In the genomic region with DNA sequence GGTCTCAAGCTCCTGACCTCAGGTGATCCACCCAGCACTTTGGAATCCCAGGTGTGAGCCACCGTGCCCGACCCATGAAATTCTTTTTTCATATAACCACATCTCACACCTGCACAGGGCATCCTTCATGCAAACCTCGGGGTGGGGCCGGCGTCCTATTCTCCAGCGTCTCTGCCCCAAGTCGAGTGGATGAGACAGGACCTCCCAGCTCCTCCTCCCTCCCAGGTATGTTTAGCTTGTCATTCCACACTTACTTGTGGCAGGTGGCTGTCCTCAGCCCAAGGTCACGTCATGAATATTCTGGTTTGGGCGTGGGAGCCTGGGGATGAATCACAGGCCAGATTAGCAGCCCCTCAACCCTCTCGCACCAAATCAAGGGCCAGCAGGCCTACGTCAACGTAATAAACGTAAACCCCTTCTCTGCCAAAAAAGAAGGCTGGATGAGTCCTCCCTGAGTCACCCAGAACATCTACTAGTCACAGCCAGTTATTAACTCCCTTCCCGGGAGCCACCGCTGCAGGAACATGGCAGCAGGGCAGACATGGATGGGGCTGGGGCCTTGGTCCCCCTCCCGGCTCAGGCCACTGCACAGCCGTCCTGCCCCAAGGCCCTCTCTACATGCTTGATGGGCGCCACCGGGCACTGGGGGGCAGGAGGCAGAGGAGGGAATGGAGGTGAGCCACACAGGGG, we compare ENCODE assay signal across 2 cellular contexts.
TF ChIP-seq lines count a peak whose summit lies in the region.

No MANE protein-coding gene starts in this region.

TF ChIP-seq in HepG2, 621 proteins besides CTCF, POLR2A, EP300 and RAD21 (continued from another document):
- TF ChIP-seq, protein P1, sequence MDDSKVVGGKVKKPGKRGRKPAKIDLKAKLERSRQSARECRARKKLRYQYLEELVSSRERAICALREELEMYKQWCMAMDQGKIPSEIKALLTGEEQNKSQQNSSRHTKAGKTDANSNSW (CRISPR knock-in tag; IDR thresholded peaks at IDR 0.05; ENCODE audit: borderline replicate concordance), result no peak
- 0 out of 2 replicates have a peak, but pooled peaks have one; percentile 45 for TF ChIP-seq HES4 (CRISPR knock-in tag; IDR thresholded peaks at IDR 0.05; ENCODE audit: borderline replicate concordance)
- TF ChIP-seq, protein P2, sequence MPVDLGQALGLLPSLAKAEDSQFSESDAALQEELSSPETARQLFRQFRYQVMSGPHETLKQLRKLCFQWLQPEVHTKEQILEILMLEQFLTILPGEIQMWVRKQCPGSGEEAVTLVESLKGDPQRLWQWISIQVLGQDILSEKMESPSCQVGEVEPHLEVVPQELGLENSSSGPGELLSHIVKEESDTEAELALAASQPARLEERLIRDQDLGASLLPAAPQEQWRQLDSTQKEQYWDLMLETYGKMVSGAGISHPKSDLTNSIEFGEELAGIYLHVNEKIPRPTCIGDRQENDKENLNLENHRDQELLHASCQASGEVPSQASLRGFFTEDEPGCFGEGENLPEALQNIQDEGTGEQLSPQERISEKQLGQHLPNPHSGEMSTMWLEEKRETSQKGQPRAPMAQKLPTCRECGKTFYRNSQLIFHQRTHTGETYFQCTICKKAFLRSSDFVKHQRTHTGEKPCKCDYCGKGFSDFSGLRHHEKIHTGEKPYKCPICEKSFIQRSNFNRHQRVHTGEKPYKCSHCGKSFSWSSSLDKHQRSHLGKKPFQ (CRISPR knock-in tag; IDR thresholded peaks at IDR 0.05; ENCODE audit: insufficient replicate concordance), result no peak

TF ChIP-seq in SK-N-SH, 30 proteins besides CTCF, POLR2A, EP300 and RAD21 (continued from another document):
- TF ChIP-seq, protein P3, sequence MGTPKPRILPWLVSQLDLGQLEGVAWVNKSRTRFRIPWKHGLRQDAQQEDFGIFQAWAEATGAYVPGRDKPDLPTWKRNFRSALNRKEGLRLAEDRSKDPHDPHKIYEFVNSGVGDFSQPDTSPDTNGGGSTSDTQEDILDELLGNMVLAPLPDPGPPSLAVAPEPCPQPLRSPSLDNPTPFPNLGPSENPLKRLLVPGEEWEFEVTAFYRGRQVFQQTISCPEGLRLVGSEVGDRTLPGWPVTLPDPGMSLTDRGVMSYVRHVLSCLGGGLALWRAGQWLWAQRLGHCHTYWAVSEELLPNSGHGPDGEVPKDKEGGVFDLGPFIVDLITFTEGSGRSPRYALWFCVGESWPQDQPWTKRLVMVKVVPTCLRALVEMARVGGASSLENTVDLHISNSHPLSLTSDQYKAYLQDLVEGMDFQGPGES (IDR thresholded peaks at IDR 0.05; ENCODE audit: low read depth, low read length), result no peak
- no peak for TF ChIP-seq NFIC (IDR thresholded peaks at IDR 0.05; ENCODE audit: borderline replicate concordance)
- no peak for TF ChIP-seq CHD2 (IDR thresholded peaks at IDR 0.05; ENCODE audit: low read length, partially characterized antibody)
- TF ChIP-seq, protein P4, sequence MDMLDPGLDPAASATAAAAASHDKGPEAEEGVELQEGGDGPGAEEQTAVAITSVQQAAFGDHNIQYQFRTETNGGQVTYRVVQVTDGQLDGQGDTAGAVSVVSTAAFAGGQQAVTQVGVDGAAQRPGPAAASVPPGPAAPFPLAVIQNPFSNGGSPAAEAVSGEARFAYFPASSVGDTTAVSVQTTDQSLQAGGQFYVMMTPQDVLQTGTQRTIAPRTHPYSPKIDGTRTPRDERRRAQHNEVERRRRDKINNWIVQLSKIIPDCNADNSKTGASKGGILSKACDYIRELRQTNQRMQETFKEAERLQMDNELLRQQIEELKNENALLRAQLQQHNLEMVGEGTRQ (IDR thresholded peaks at IDR 0.05; ENCODE audit: borderline replicate concordance, low read depth, low read length), result no peak
- no peak for TF ChIP-seq ELF1 (IDR thresholded peaks at IDR 0.05)
- TF ChIP-seq, protein P5, sequence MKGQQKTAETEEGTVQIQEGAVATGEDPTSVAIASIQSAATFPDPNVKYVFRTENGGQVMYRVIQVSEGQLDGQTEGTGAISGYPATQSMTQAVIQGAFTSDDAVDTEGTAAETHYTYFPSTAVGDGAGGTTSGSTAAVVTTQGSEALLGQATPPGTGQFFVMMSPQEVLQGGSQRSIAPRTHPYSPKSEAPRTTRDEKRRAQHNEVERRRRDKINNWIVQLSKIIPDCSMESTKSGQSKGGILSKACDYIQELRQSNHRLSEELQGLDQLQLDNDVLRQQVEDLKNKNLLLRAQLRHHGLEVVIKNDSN (IDR thresholded peaks at IDR 0.05; ENCODE audit: borderline replicate concordance, low read depth), result no peak
- TF ChIP-seq, protein P6, sequence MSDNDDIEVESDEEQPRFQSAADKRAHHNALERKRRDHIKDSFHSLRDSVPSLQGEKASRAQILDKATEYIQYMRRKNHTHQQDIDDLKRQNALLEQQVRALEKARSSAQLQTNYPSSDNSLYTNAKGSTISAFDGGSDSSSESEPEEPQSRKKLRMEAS (IDR thresholded peaks at IDR 0.05; ENCODE audit: low read depth), result no peak
- TF ChIP-seq SIN3A (IDR thresholded peaks at IDR 0.05; ENCODE audit: borderline replicate concordance, low read depth, low read length), result no peak
- no peak for TF ChIP-seq GABPA (IDR thresholded peaks at IDR 0.05; ENCODE audit: low read depth)
- no peak for TF ChIP-seq NRF1 (IDR thresholded peaks at IDR 0.05; ENCODE audit: low read depth, low read length)
- TF ChIP-seq POLR2AphosphoS5 (IDR thresholded peaks at IDR 0.05; ENCODE audit: low read depth, low read length), result no peak
- TF ChIP-seq, protein P7, sequence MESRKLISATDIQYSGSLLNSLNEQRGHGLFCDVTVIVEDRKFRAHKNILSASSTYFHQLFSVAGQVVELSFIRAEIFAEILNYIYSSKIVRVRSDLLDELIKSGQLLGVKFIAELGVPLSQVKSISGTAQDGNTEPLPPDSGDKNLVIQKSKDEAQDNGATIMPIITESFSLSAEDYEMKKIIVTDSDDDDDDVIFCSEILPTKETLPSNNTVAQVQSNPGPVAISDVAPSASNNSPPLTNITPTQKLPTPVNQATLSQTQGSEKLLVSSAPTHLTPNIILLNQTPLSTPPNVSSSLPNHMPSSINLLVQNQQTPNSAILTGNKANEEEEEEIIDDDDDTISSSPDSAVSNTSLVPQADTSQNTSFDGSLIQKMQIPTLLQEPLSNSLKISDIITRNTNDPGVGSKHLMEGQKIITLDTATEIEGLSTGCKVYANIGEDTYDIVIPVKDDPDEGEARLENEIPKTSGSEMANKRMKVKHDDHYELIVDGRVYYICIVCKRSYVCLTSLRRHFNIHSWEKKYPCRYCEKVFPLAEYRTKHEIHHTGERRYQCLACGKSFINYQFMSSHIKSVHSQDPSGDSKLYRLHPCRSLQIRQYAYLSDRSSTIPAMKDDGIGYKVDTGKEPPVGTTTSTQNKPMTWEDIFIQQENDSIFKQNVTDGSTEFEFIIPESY (IDR thresholded peaks at IDR 0.05; ENCODE audit: borderline replicate concordance, low read depth), result no peak
- TF ChIP-seq FOXJ3 (CRISPR knock-in tag; IDR thresholded peaks at IDR 0.05), result no peak
- no peak for TF ChIP-seq TAF1 (IDR thresholded peaks at IDR 0.05; ENCODE audit: borderline replicate concordance, low read depth, low read length)
